In the genomic region with DNA sequence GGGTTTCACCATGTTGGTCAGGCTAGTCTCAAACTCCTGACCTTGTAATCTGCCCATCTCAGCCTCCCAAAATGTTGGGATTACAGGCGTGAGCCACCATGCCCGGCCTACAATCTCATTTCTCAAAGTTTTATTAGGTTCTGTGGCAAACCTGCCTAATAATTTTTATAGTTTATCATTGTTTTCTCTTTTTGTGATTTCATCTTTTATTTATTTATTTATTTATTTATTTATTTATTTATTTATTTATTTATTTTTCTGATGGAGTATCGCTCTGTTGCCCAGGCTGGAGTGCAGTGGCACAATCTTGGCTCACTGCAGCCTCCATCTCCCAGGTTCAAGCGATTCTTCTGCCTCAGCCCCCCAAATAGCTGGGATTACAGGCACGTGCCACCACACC, we compare ENCODE assay signal across 1 cellular context.
TF ChIP-seq lines count a peak whose summit lies in the region.

No MANE protein-coding gene starts in this region.

TF ChIP-seq in HEK293, 187 proteins besides CTCF, POLR2A, EP300 and RAD21:
- TF ChIP-seq, protein P1, sequence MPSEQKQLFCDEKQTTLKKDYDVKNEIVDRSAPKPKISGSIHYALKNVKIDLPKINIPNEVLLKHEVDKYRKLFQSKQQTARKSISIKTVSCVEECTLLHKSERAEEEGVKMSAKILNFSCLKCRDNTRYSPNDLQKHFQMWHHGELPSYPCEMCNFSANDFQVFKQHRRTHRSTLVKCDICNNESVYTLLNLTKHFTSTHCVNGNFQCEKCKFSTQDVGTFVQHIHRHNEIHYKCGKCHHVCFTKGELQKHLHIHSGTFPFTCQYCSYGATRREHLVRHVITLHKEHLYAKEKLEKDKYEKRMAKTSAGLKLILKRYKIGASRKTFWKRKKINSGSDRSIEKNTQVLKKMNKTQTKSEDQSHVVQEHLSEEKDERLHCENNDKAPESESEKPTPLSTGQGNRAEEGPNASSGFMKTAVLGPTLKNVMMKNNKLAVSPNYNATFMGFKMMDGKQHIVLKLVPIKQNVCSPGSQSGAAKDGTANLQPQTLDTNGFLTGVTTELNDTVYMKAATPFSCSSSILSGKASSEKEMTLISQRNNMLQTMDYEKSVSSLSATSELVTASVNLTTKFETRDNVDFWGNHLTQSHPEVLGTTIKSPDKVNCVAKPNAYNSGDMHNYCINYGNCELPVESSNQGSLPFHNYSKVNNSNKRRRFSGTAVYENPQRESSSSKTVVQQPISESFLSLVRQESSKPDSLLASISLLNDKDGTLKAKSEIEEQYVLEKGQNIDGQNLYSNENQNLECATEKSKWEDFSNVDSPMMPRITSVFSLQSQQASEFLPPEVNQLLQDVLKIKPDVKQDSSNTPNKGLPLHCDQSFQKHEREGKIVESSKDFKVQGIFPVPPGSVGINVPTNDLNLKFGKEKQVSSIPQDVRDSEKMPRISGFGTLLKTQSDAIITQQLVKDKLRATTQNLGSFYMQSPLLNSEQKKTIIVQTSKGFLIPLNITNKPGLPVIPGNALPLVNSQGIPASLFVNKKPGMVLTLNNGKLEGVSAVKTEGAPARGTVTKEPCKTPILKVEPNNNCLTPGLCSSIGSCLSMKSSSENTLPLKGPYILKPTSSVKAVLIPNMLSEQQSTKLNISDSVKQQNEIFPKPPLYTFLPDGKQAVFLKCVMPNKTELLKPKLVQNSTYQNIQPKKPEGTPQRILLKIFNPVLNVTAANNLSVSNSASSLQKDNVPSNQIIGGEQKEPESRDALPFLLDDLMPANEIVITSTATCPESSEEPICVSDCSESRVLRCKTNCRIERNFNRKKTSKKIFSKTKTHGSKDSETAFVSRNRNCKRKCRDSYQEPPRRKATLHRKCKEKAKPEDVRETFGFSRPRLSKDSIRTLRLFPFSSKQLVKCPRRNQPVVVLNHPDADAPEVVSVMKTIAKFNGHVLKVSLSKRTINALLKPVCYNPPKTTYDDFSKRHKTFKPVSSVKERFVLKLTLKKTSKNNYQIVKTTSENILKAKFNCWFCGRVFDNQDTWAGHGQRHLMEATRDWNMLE (tag by site-specific recombination; conservative IDR thresholded peaks at IDR 0.05; ENCODE audit: low read depth) = peak; percentile 66
- TF ChIP-seq ZNF555 (tag by site-specific recombination; conservative IDR thresholded peaks at IDR 0.05) (peak; percentile 32; the same call in 1 of the 2 replicates), ZNF560 (tag by site-specific recombination; IDR thresholded peaks at IDR 0.05; ENCODE audit: borderline replicate concordance) (0 out of 2 replicates have a peak, but pooled peaks have one; percentile 36), ZNF433 (tag by site-specific recombination; IDR thresholded peaks at IDR 0.05; ENCODE audit: low read depth) (peak; percentile 19; the same call in 1 of the 2 replicates), ZNF404 (tag by site-specific recombination; IDR thresholded peaks at IDR 0.05) (0 out of 2 replicates have a peak, but pooled peaks have one; percentile 21), ZNF394 (tag by site-specific recombination; IDR thresholded peaks at IDR 0.05; ENCODE audit: borderline replicate concordance) (peak; percentile 66; the same call in 1 of the 2 replicates), ZNF623 (tag by site-specific recombination; IDR thresholded peaks at IDR 0.05) (peak; percentile 44; the same call in 1 of the 2 replicates), ZNF510 (tag by site-specific recombination; IDR thresholded peaks at IDR 0.05; ENCODE audit: insufficient replicate concordance) (peak; percentile 10), ZBTB8A (tag by site-specific recombination; IDR thresholded peaks at IDR 0.05) (0 out of 2 replicates have a peak, but pooled peaks have one; percentile 21), ZNF426 (tag by site-specific recombination; IDR thresholded peaks at IDR 0.05) (peak; percentile 51)
- TF ChIP-seq, protein P2, sequence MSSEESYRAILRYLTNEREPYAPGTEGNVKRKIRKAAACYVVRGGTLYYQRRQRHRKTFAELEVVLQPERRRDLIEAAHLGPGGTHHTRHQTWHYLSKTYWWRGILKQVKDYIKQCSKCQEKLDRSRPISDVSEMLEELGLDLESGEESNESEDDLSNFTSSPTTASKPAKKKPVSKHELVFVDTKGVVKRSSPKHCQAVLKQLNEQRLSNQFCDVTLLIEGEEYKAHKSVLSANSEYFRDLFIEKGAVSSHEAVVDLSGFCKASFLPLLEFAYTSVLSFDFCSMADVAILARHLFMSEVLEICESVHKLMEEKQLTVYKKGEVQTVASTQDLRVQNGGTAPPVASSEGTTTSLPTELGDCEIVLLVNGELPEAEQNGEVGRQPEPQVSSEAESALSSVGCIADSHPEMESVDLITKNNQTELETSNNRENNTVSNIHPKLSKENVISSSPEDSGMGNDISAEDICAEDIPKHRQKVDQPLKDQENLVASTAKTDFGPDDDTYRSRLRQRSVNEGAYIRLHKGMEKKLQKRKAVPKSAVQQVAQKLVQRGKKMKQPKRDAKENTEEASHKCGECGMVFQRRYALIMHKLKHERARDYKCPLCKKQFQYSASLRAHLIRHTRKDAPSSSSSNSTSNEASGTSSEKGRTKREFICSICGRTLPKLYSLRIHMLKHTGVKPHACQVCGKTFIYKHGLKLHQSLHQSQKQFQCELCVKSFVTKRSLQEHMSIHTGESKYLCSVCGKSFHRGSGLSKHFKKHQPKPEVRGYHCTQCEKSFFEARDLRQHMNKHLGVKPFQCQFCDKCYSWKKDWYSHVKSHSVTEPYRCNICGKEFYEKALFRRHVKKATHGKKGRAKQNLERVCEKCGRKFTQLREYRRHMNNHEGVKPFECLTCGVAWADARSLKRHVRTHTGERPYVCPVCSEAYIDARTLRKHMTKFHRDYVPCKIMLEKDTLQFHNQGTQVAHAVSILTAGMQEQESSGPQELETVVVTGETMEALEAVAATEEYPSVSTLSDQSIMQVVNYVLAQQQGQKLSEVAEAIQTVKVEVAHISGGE (tag by site-specific recombination; conservative IDR thresholded peaks at IDR 0.05; ENCODE audit: low read depth) = peak; percentile 38; the same call in 1 of the 2 replicates
